ENCODE assay signal across 19 cellular contexts in genomic region chr11:116697639-116698038, GRCh38.
A peak's percentile ranks its signal among the peaks of the same experiment; 100 is the strongest.
DNase-seq lines count a peak whose midpoint lies in the region; ATAC-seq and TF ChIP-seq lines count a peak whose summit lies in the region.
"Had no signal": no experiment of that assay in that cellular context is flagged by ENCODE, and none has a peak within 500 bp of the region (broad histone marks: within the 10 kb centered on the region; RNA-seq: fewer than 3 reads in every experiment).

No MANE protein-coding gene starts in this region.

- DNase-seq in cardiac septum (ENCODE audit: low spot score) (peak; percentile 55), right cardiac atrium (no peak), esophagus muscularis mucosa (ENCODE audit: extremely low spot score) (peak; percentile 64), posterior vena cava (ENCODE audit: low spot score) (peak; percentile 52), GM13977 (ENCODE audit: low spot score) (no peak), H9 (no peak)
- no peak for DNase-seq in stimulated activated CD4-positive, alpha-beta T cell treated with anti-CD3 and anti-CD28 coated beads, Interleukin-4, amount 100 ng/mL, for 1 hour
- DNase-seq: BE2C; CD4-positive, alpha-beta T cell; H7; MV-4-11; NCI-H1417; NCI-H187; NCI-H2107; NCI-H524 had no signal

- no peak overlapping the region for H4K91ac ChIP-seq in H9 (ENCODE audit: insufficient read length, low read depth, low read length)

- H3K9me3 Mint-ChIP-seq in H9, result no peaks in the 10 kb centered on the region
- H3K9me3 Mint-ChIP-seq: CD4-positive, alpha-beta T cell had no signal

- no peaks in the 10 kb centered on the region for H4K20me1 ChIP-seq in H9 (ENCODE audit: control insufficient read depth, insufficient read depth, insufficient read length)

- H3K27ac ChIP-seq in right cardiac atrium (ENCODE audit: low read length) (no peak overlapping the region), esophagus muscularis mucosa (replicated peaks in 1 of 4) (no peak overlapping the region), H9 (ENCODE audit: insufficient read length, low read depth, low read length) (no peak overlapping the region)
- H3K27ac ChIP-seq: KMS-11, RWPE1 had no signal

- no peaks in the 10 kb centered on the region for H3K23me2 ChIP-seq in H9 (ENCODE audit: insufficient read length, low read depth, low read length, poor library complexity, severe bottlenecking)

- H3K4me1 Mint-ChIP-seq in H9, result peaks cover 7 to 26% of the 10 kb centered on the region in 2 experiments

- H2BK15ac ChIP-seq in H9 (ENCODE audit: low read depth, low read length), result no peak overlapping the region

- in situ Hi-C loops in GM13977 (cut with MboI; ENCODE audit: low pct_unique_long_range_greater_than_20kb, low sequenced_read_pairs, unreplicated experiment), result no loop called here

- H3K27ac Mint-ChIP-seq in H9, result no peak overlapping the region
- H3K27ac Mint-ChIP-seq: CD4-positive, alpha-beta T cell had no signal

- H3K79me1 ChIP-seq in H9 (ENCODE audit: insufficient read depth, low read depth, low read length, poor library complexity, severe bottlenecking), result no peaks in the 10 kb centered on the region

- no peak overlapping the region for H3K9ac ChIP-seq in H9 (ENCODE audit: extremely low read depth, insufficient read length, low read length)
- H3K9ac ChIP-seq: KMS-11 had no signal

- no peak overlapping the region for H2BK5ac ChIP-seq in H9 (ENCODE audit: insufficient read length, low read length)

- WGBS in right cardiac atrium, result 83% methylated on average over 7 of the region's 7 CpGs
- 71% methylated on average over 7 of the region's 7 CpGs for WGBS in esophagus muscularis mucosa
- WGBS in H9 (ENCODE audit: extremely low coverage, insufficient read length, low lambda C conversion rate), result no CpG with 5 or more reads among the region's 7 CpGs

- H2BK20ac ChIP-seq in H9 (ENCODE audit: low read depth, low read length, poor library complexity, severe bottlenecking), result no peak overlapping the region

- H3K9me3 ChIP-seq in right cardiac atrium (ENCODE audit: control insufficient read depth, low read length) (no peaks in the 10 kb centered on the region), esophagus muscularis mucosa (no peaks in the 10 kb centered on the region), H9 (ENCODE audit: control insufficient read depth, low read depth, low read length) (no peaks in the 10 kb centered on the region)
- H3K9me3 ChIP-seq: BE2C, Caco-2 had no signal

- no peak for TF ChIP-seq CTCF in esophagus muscularis mucosa (IDR thresholded peaks at IDR 0.05)
- no peak for TF ChIP-seq CTCF in GM13977 (IDR thresholded peaks at IDR 0.05; ENCODE audit: extremely low read depth, insufficient read depth, missing control alignments)
- no peak for TF ChIP-seq CTCF in H9 (conservative IDR thresholded peaks at IDR 0.05)

- no peak overlapping the region for H2BK12ac ChIP-seq in H9 (ENCODE audit: insufficient read length, low read depth, low read length)

- TF ChIP-seq POLR2A in esophagus muscularis mucosa (IDR thresholded peaks at IDR 0.05; ENCODE audit: low read depth), result no peak

- no peak overlapping the region for H4K8ac ChIP-seq in H9 (replicated peaks; ENCODE audit: insufficient read length, low read depth, low read length)

- H4K5ac ChIP-seq in H9 (ENCODE audit: insufficient read length, low read depth, low read length), result no peak overlapping the region

- no peak overlapping the region for H3K4ac ChIP-seq in H9 (ENCODE audit: low read depth, low read length)

- H2AFZ ChIP-seq in H9 (ENCODE audit: low read length), result no peak overlapping the region

- no peak overlapping the region for H2BK120ac ChIP-seq in H9 (ENCODE audit: low read depth, low read length, poor library complexity, severe bottlenecking)

- intact Hi-C loops in cardiac septum (cut with DNase I), result no loop called here
- intact Hi-C loops in right cardiac atrium (cut with DNase I), result no loop called here
- intact Hi-C loops in esophagus muscularis mucosa (cut with DNase I), result loop anchor here (10.0 kb wide), 1 partner anchor 243 kb away; no protein-coding TSS in a partner anchor
- intact Hi-C loops in posterior vena cava (cut with DNase I), result loop anchor here in 1 of 2 donors (10.0 kb wide), 1 partner anchor 1373 kb away; no protein-coding TSS in a partner anchor

- no peak overlapping the region for H3T11ph ChIP-seq in H9 (ENCODE audit: low read length)

- H2AK5ac ChIP-seq in H9 (ENCODE audit: insufficient read length, low read length), result no peak overlapping the region

- H3K36me3 ChIP-seq in esophagus muscularis mucosa, result no peaks in the 10 kb centered on the region
- H3K36me3 ChIP-seq: BE2C had no signal

- H3K4me1 ChIP-seq in right cardiac atrium (ENCODE audit: control insufficient read depth, insufficient read depth, low read length), result no peaks in the 10 kb centered on the region
- H3K4me1 ChIP-seq in esophagus muscularis mucosa, result no peaks in the 10 kb centered on the region
- H3K4me1 ChIP-seq in H9 (ENCODE audit: insufficient read depth, low read length), result no peaks in the 10 kb centered on the region; the same call in 1 of the 2 replicates
- H3K4me1 ChIP-seq: BE2C had no signal

- H3K4me3 ChIP-seq in right cardiac atrium (ENCODE audit: low read length) (no peak overlapping the region), esophagus muscularis mucosa (no peak overlapping the region)

- no peak overlapping the region for H3K18ac ChIP-seq in H9 (ENCODE audit: insufficient read length, low read depth, low read length)

- no peak for TF ChIP-seq EP300 in esophagus muscularis mucosa (IDR thresholded peaks at IDR 0.05)

- no peak overlapping the region for H3K23ac ChIP-seq in H9 (ENCODE audit: insufficient read length, low read depth, low read length)

- H3K4me2 ChIP-seq in H9 (ENCODE audit: insufficient read depth, insufficient read length, low read length), result no peak overlapping the region
- H3K4me2 ChIP-seq: KMS-11 had no signal

- H3K14ac ChIP-seq in H9 (ENCODE audit: insufficient read depth, low read length), result no peak overlapping the region

- H3K36me3 Mint-ChIP-seq in H9 (ENCODE audit: insufficient read depth in 1 of 3, low read depth in 3 of 3), result no peaks in the 10 kb centered on the region

- H3K27me3 Mint-ChIP-seq in H9 (ENCODE audit: low read depth), result peaks cover 12% of the 10 kb centered on the region
- H3K27me3 Mint-ChIP-seq: CD4-positive, alpha-beta T cell had no signal

- H3K27me3 ChIP-seq in right cardiac atrium (ENCODE audit: control insufficient read depth, insufficient read depth), result no peaks in the 10 kb centered on the region
- H3K27me3 ChIP-seq in esophagus muscularis mucosa, result peaks cover 0 to 20% (median 0%) of the 10 kb centered on the region in 4 donors
- no peaks in the 10 kb centered on the region for H3K27me3 ChIP-seq in H9 (ENCODE audit: insufficient read depth, low read length)
- H3K27me3 ChIP-seq: BE2C had no signal

- ATAC-seq in right cardiac atrium (no peak), HG02610 (IDR thresholded peaks at IDR 0.05; ENCODE audit: unreplicated experiment) (no peak)

- no peaks in the 10 kb centered on the region for H3K79me2 ChIP-seq in H9 (ENCODE audit: insufficient read depth, low read length)

- H3K4me3 Mint-ChIP-seq in H9, result no peak overlapping the region
- H3K4me3 Mint-ChIP-seq: CD4-positive, alpha-beta T cell had no signal

- no peak overlapping the region for H3K56ac ChIP-seq in H9 (ENCODE audit: insufficient read length, low read depth, low read length)

Comparison
In these comparisons a context has a peak if more than half of its experiments do, and no peak if none do; other contexts are left out.
1. DNase-seq: peak in cardiac septum (single experiment), esophagus muscularis mucosa (single experiment) and posterior vena cava (single experiment); none in right cardiac atrium (0 of 3), GM13977 (single experiment), stimulated activated CD4-positive, alpha-beta T cell treated with anti-CD3 and anti-CD28 coated beads, Interleukin-4, amount 100 ng/mL, for 1 hour (single experiment) and H9 (single experiment).